Comparison of ENCODE assay signal across 24 cellular contexts in the genomic region with DNA sequence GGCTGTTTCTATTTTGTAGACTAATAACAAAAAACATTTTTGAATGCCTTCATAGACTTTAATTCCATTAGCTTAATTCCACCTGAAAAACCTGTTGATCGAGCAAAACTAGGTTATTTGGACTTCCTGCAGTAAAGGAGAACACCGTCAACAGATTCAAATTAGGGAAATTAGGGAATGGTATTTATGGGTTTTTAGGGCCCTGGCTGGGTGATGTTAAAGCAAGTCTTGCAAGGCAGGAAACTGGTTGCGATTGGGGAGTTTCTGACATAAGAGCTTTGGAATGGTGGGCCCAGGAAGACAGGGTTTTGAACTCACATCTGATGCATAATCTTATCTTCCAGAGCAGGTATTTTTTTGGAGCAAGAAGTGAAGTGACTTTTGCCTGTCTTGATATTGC. TPM values are rescaled to one million over a fixed set of nuclear protein-coding genes. Genes with fewer than 3 reads are reported as not detected.
DNase-seq lines count a peak whose midpoint lies in the region; ATAC-seq and TF ChIP-seq lines count a peak whose summit lies in the region.
"Had no signal": no experiment of that assay in that cellular context is flagged by ENCODE, and none has a peak within 500 bp of the region (broad histone marks: within the 10 kb centered on the region; RNA-seq: fewer than 3 reads in every experiment).

No MANE protein-coding gene starts in this region.

- H3K27me3 ChIP-seq in GM23338 (ENCODE audit: insufficient read depth) (no peaks in the 10 kb centered on the region), PC-3 (ENCODE audit: low read length) (no peaks in the 10 kb centered on the region), trophoblast cell (ENCODE audit: insufficient read depth, low read length) (no peaks in the 10 kb centered on the region)

- no peaks in the 10 kb centered on the region for H3K9me2 ChIP-seq in GM23338 (ENCODE audit: insufficient read depth)
- no peaks in the 10 kb centered on the region for H3K9me2 ChIP-seq in PC-3 (replicated peaks; ENCODE audit: low read length)
- H3K9me2 ChIP-seq in OCI-LY7 (ENCODE audit: insufficient read depth, low read length), result no peaks in the 10 kb centered on the region

- BruUV-seq in PC-3 (replicated peaks; lab: Mats Ljungman, UMichigan) (no TSS peak), OCI-LY7 (replicated peaks; lab: Mats Ljungman, UMichigan) (no TSS peak)

- H2BK5ac ChIP-seq in trophoblast cell (ENCODE audit: low read depth, low read length, poor library complexity), result no peak overlapping the region

- no peak overlapping the region for H4K12ac ChIP-seq in trophoblast cell (ENCODE audit: low read depth, low read length)

- no peak overlapping the region for H3K4ac ChIP-seq in trophoblast cell (ENCODE audit: low read depth, low read length)

- peaks cover 4% of the 10 kb centered on the region for H3K27me3 Mint-ChIP-seq in GM23338 (ENCODE audit: insufficient read depth, low read depth, poor library complexity)
- H3K27me3 Mint-ChIP-seq: CD4-positive, CD25-positive, alpha-beta regulatory T cell; IgD-negative memory B cell had no signal

- no peaks in the 10 kb centered on the region; the same call in 1 of the 2 replicates for H3K36me3 ChIP-seq in GM23338 (ENCODE audit: insufficient read depth)
- H3K36me3 ChIP-seq in PC-3 (ENCODE audit: low read depth, low read length), result no peaks in the 10 kb centered on the region
- H3K36me3 ChIP-seq in trophoblast cell (ENCODE audit: control insufficient read depth in 1 of 2, insufficient read depth in 2 of 2, low read length in 2 of 2), result no peaks in the 10 kb centered on the region
- no peaks in the 10 kb centered on the region for H3K36me3 ChIP-seq in OCI-LY7 (ENCODE audit: insufficient read depth, low read length)
- H3K36me3 ChIP-seq: BE2C had no signal

- H3K9ac ChIP-seq in PC-3 (ENCODE audit: low read length) (no peak overlapping the region), trophoblast cell (ENCODE audit: low read length) (no peak overlapping the region)
- H3K9ac ChIP-seq: GM23248 had no signal

- no peaks in the 10 kb centered on the region for H3K9me3 Mint-ChIP-seq in GM23338
- H3K9me3 Mint-ChIP-seq: CD8-positive, alpha-beta memory T cell; HFFc6; IgD-negative memory B cell had no signal

- H4K8ac ChIP-seq in trophoblast cell (ENCODE audit: low read depth, low read length), result no peak overlapping the region

- H2AK5ac ChIP-seq in trophoblast cell (ENCODE audit: low read length), result no peak overlapping the region

- CTCF ChIA-PET in PC-3 (lab: Charles Lee) (interaction anchor here (0.6 kb wide), 1 partner anchor 44 kb away, joined by 3 read pairs; no protein-coding TSS in a partner anchor), OCI-LY7 (lab: Charles Lee; ENCODE audit: unreplicated experiment) (no interaction called here)

- DNase-seq in GM23338 (ENCODE audit: low spot score) (no peak), PC-3 (peak; percentile 28), trophoblast cell (peak in 1 of 2 donors; percentile 73), GM19240 (ENCODE audit: insufficient read length, low spot score) (no peak), NCI-H1417 treated with DMSO at 0.1 percent for 48 hours (lab: John Stamatoyannopoulos, UW) (no peak), OCI-LY7 (ENCODE audit: low spot score) (no peak), DMS 273 treated with DMSO at 0.1 percent for 48 hours (lab: John Stamatoyannopoulos, UW) (no peak)
- DNase-seq: ACHN; BE2C; C1 segment of cervical spinal cord; CD4-positive, CD25-positive, alpha-beta regulatory T cell; CD8-positive, alpha-beta memory T cell; COR-L47; DMS153; DMS79; GM23248; HCEC 1CT; HFFc6; KBM-7 had no signal

- no peak for ATAC-seq in GM23338
- ATAC-seq in PC-3, result no peak
- ATAC-seq in esophagus mucosa, result peak; percentile 55
- ATAC-seq: GM12878, HepG2 had no signal

- no peak overlapping the region for H3K14ac ChIP-seq in trophoblast cell (ENCODE audit: low read length)

- H3K4me3 Mint-ChIP-seq in GM23338, result no peak overlapping the region
- H3K4me3 Mint-ChIP-seq: CD4-positive, CD25-positive, alpha-beta regulatory T cell; CD8-positive, alpha-beta memory T cell; HFFc6; IgD-negative memory B cell had no signal

- intact Hi-C loops in PC-3 (cut with micrococcal nuclease), result no loop called here
- intact Hi-C loops in OCI-LY7 (cut with micrococcal nuclease; ENCODE audit: unreplicated experiment), result no loop called here

- no peak overlapping the region for H3K27ac Mint-ChIP-seq in GM23338
- H3K27ac Mint-ChIP-seq: CD4-positive, CD25-positive, alpha-beta regulatory T cell; CD8-positive, alpha-beta memory T cell; HFFc6; IgD-negative memory B cell had no signal

- peak overlapping the region; percentile 28 for H2AFZ ChIP-seq in GM23338
- no peak overlapping the region for H2AFZ ChIP-seq in PC-3 (ENCODE audit: low read length)
- H2AFZ ChIP-seq in trophoblast cell (ENCODE audit: insufficient read depth, low read length, poor library complexity), result no peak overlapping the region
- H2AFZ ChIP-seq in OCI-LY7 (ENCODE audit: low read length), result no peak overlapping the region
- H2AFZ ChIP-seq: GM23248 had no signal

- H3K4me1 ChIP-seq in GM23338 (ENCODE audit: insufficient read depth) (peaks cover 11% of the 10 kb centered on the region), PC-3 (ENCODE audit: insufficient read depth, low read length) (peaks cover 35% of the 10 kb centered on the region), trophoblast cell (ENCODE audit: control insufficient read depth in 1 of 2, insufficient read depth in 2 of 2, low read length in 2 of 2) (peaks cover 2 to 17% of the 10 kb centered on the region in 2 experiments), OCI-LY7 (ENCODE audit: insufficient read depth, low read length, poor library complexity, severe bottlenecking) (no peaks in the 10 kb centered on the region)
- H3K4me1 ChIP-seq: BE2C had no signal

- POLR2A ChIA-PET in PC-3 (lab: Charles Lee; ENCODE audit: unreplicated experiment), result no interaction called here
- POLR2A ChIA-PET in OCI-LY7 (lab: Charles Lee), result no interaction called here

- no peak overlapping the region for H3K18ac ChIP-seq in trophoblast cell (ENCODE audit: low read length)

- TF ChIP-seq CTCF in GM23338 (conservative IDR thresholded peaks at IDR 0.05; ENCODE audit: low read depth in 2 of 2) (no peak), PC-3 (conservative IDR thresholded peaks at IDR 0.05; ENCODE audit: low read depth, low read length) (no peak), OCI-LY7 (conservative IDR thresholded peaks at IDR 0.05; ENCODE audit: low read length) (no peak)

- H3K9me3 ChIP-seq in PC-3 (ENCODE audit: low read length), result no peaks in the 10 kb centered on the region
- H3K9me3 ChIP-seq in trophoblast cell (ENCODE audit: insufficient read depth, low read depth, low read length), result no peaks in the 10 kb centered on the region
- H3K9me3 ChIP-seq in OCI-LY7 (ENCODE audit: low read length), result no peaks in the 10 kb centered on the region
- H3K9me3 ChIP-seq: BE2C had no signal

- H3K4me2 ChIP-seq in GM23338 (no peak overlapping the region), PC-3 (ENCODE audit: low read length) (no peak overlapping the region), trophoblast cell (ENCODE audit: low read length) (no peak overlapping the region), OCI-LY7 (ENCODE audit: low read length) (no peak overlapping the region)

- H3K79me2 ChIP-seq in GM23338 (replicated peaks; ENCODE audit: insufficient read depth), result no peaks in the 10 kb centered on the region
- no peaks in the 10 kb centered on the region for H3K79me2 ChIP-seq in PC-3 (ENCODE audit: low read length)
- no peaks in the 10 kb centered on the region for H3K79me2 ChIP-seq in trophoblast cell (ENCODE audit: control insufficient read depth, insufficient read depth, low read length, poor library complexity)
- no peaks in the 10 kb centered on the region for H3K79me2 ChIP-seq in OCI-LY7 (ENCODE audit: insufficient read depth, low read depth, low read length)

- H3K4me3 ChIP-seq in GM23338 (no peak overlapping the region), PC-3 (ENCODE audit: low read length) (no peak overlapping the region), trophoblast cell (ENCODE audit: low read depth, low read length) (no peak overlapping the region), OCI-LY7 (ENCODE audit: low read depth, low read length, poor library complexity, severe bottlenecking) (no peak overlapping the region)
- H3K4me3 ChIP-seq: GM12878, GM23248 had no signal

- H3K27ac ChIP-seq in GM23338 (ENCODE audit: low read depth), result no peak overlapping the region
- no peak overlapping the region for H3K27ac ChIP-seq in PC-3 (ENCODE audit: low read length)
- H3K27ac ChIP-seq in trophoblast cell (ENCODE audit: low read depth, low read length), result peak overlapping the region; percentile 65
- no peak overlapping the region for H3K27ac ChIP-seq in OCI-LY7 (ENCODE audit: low read depth, low read length, poor library complexity, severe bottlenecking)
- H3K27ac ChIP-seq: GM23248 had no signal

- H2BK120ac ChIP-seq in trophoblast cell (ENCODE audit: insufficient read depth, low read length, poor library complexity), result no peak overlapping the region

- peaks cover 9% of the 10 kb centered on the region for H3K79me1 ChIP-seq in trophoblast cell (ENCODE audit: low read length)

- no peaks in the 10 kb centered on the region for H3F3A ChIP-seq in GM23338 (replicated peaks; ENCODE audit: low read depth)
- H3F3A ChIP-seq in PC-3 (ENCODE audit: low read length, unreplicated experiment), result no peaks in the 10 kb centered on the region

- H3K36me3 Mint-ChIP-seq in GM23338 (ENCODE audit: low read depth), result no peaks in the 10 kb centered on the region
- H3K36me3 Mint-ChIP-seq: CD4-positive, CD25-positive, alpha-beta regulatory T cell; CD8-positive, alpha-beta memory T cell; IgD-negative memory B cell had no signal

- WGBS in trophoblast cell (ENCODE audit: extremely low coverage, insufficient coverage, insufficient read length), result no CpG with 5 or more reads among the region's 3 CpGs

- no peak overlapping the region for H3K23ac ChIP-seq in trophoblast cell (ENCODE audit: low read length)

- H2BK12ac ChIP-seq in trophoblast cell (ENCODE audit: low read length), result no peak overlapping the region

- peaks cover 28% of the 10 kb centered on the region for H3K4me1 Mint-ChIP-seq in GM23338
- H3K4me1 Mint-ChIP-seq: CD4-positive, CD25-positive, alpha-beta regulatory T cell; CD8-positive, alpha-beta memory T cell had no signal

- H4K20me1 ChIP-seq in GM23338 (replicated peaks; ENCODE audit: insufficient read depth), result no peaks in the 10 kb centered on the region
- H4K20me1 ChIP-seq in PC-3 (ENCODE audit: low read length), result no peaks in the 10 kb centered on the region
- H4K20me1 ChIP-seq in OCI-LY7 (ENCODE audit: insufficient read depth, low read length), result no peaks in the 10 kb centered on the region

- no peak overlapping the region for H4K91ac ChIP-seq in trophoblast cell (ENCODE audit: low read depth, low read length)

RNA-seq across cellular contexts. Expression of a gene that starts 40.1 kb away (rescaled TPM):
- 9.4 and 11.9 TPM in 2 replicates for total RNA-seq in GM23338 (2014; rRNA removed; shearing (Covaris generic))
- polyA plus RNA-seq in GM23338 (2016; fragmentation: Nextera tagmentation; extraction: Ambion mirVana), result 11.7 and 14.3 TPM in 2 replicates
- total RNA-seq in PC-3 (2014; rRNA removed) (36.3 and 37.6 TPM in 2 replicates), esophagus mucosa (30.8 TPM), OCI-LY7 (2022) (not detected in 2 replicates)
- 278 and 294 TPM in 2 replicates for polyA plus RNA-seq in trophoblast cell (2013)
- not detected in 2 replicates for total RNA-seq in OCI-LY7 (2014; rRNA removed; shearing (Covaris generic))
- total RNA-seq: CD4-positive, CD25-positive, alpha-beta regulatory T cell; CD8-positive, alpha-beta memory T cell; GM12878; HepG2 had no signal
- polyA plus RNA-seq: CD4-positive, CD25-positive, alpha-beta regulatory T cell; CD8-positive, alpha-beta memory T cell; HepG2; IgD-negative memory B cell had no signal

RNA-seq across cellular contexts. Expression of a gene that starts 56.0 kb away (rescaled TPM):
- total RNA-seq in GM23338 (2014; rRNA removed; shearing (Covaris generic)), result not detected in 2 replicates
- 0.68 and 1.1 TPM in 2 replicates for polyA plus RNA-seq in GM23338 (2016; fragmentation: Nextera tagmentation; extraction: Ambion mirVana)
- total RNA-seq in PC-3 (2014; rRNA removed), result 0.58 TPM in 1 of 2 replicates, not detected in the other
- 0.44 TPM for total RNA-seq in esophagus mucosa
- polyA plus RNA-seq in trophoblast cell (2013), result 0.45 and 0.67 TPM in 2 replicates
- not detected in 2 replicates for total RNA-seq in OCI-LY7 (2014; rRNA removed; shearing (Covaris generic))
- total RNA-seq in OCI-LY7 (2022), result not detected in 2 replicates
- total RNA-seq: Daoy, GM23248 had no signal
- polyA plus RNA-seq: GM23248 had no signal

Comparison
In these comparisons a context has a peak if more than half of its experiments do, and no peak if none do; other contexts are left out.
1. RNA of a gene that starts 40.1 kb away (total RNA-seq): 36.3 to 37.6 TPM in PC-3, 30.8 TPM in esophagus mucosa (single experiment) and 9.4 to 11.9 TPM in GM23338; not detected in OCI-LY7; every median in the first group is over 10 times any median in the second.